2 cellular contexts compared by ENCODE assay signal in genomic region chr2:110434565-110434964, GRCh38. TPM values are rescaled to one million over a fixed set of nuclear protein-coding genes. Genes with fewer than 3 reads are reported as not detected.
"Had no signal": no experiment of that assay in that cellular context is flagged by ENCODE, and none has a peak within 500 bp of the region (broad histone marks: within the 10 kb centered on the region; RNA-seq: fewer than 3 reads in every experiment).

No MANE protein-coding gene starts in this region.

RNA-seq across cellular contexts. Expression of gene LIMS4, which starts 38.1 kb away (rescaled TPM):
- total RNA-seq: activated CD4-positive, alpha-beta T cell treated with anti-CD3 and anti-CD28 coated beads, Interleukin-2, amount 10 ng/mL, durations not matched to agents 7 days and 5 days; activated T-helper 2 cell treated with anti-CD3 and anti-CD28 coated beads, Interferon-gamma antibody, Interleukin-2, Interleukin-4, amounts not matched to agents 10 μg/mL and 5 μg/mL and 100 μg/mL, durations not matched to agents 14 hours and 24 hours and 36 hours had no signal
